12 cellular contexts compared by ENCODE assay signal in genomic region chr13:75986818-75987217, GRCh38.
A peak's percentile ranks its signal among the peaks of the same experiment; 100 is the strongest.
DNase-seq lines count a peak whose midpoint lies in the region; ATAC-seq and TF ChIP-seq lines count a peak whose summit lies in the region.
"Had no signal": no experiment of that assay in that cellular context is flagged by ENCODE, and none has a peak within 500 bp of the region (broad histone marks: within the 10 kb centered on the region; RNA-seq: fewer than 3 reads in every experiment).

No MANE protein-coding gene starts in this region.

- 81% methylated on average over 1 of the region's 1 CpG for WGBS in right cardiac atrium
- 71% methylated on average over 1 of the region's 1 CpG for WGBS in mammary epithelial cell (ENCODE audit: low coverage, missing lambda C conversion rate)

- H3K9ac ChIP-seq in mammary epithelial cell (ENCODE audit: insufficient read depth, low read length) = no peak overlapping the region

- peak; percentile 71 for ATAC-seq in GM18520 (IDR thresholded peaks at IDR 0.05; ENCODE audit: unreplicated experiment)
- ATAC-seq in GM21390 (IDR thresholded peaks at IDR 0.05; ENCODE audit: unreplicated experiment) = peak; percentile 99
- ATAC-seq in HG03060 (IDR thresholded peaks at IDR 0.05; ENCODE audit: low read depth, unreplicated experiment) = peak; percentile 98
- ATAC-seq in right cardiac atrium = no peak
- ATAC-seq: esophagus mucosa; stimulated activated naive CD8-positive, alpha-beta T cell treated with anti-CD3 and anti-CD28 coated beads, Interleukin-15, Interleukin-2, amounts not matched to agents 100 U/mL and 50 U/mL, for 24 hours had no signal

- H3K4me3 ChIP-seq in WERI-Rb-1 (ENCODE audit: low read depth, low read length) (no peak overlapping the region), H7 (ENCODE audit: insufficient read depth, low read depth, low read length) (no peak overlapping the region), right cardiac atrium (ENCODE audit: low read length) (no peak overlapping the region), mammary epithelial cell (replicated peaks in 1 of 3; ENCODE audit: insufficient read depth in 1 of 3, low read depth in 2 of 3, low read length in 3 of 3) (no peak overlapping the region)

- H3K4me2 ChIP-seq in mammary epithelial cell (ENCODE audit: insufficient read depth, low read depth, low read length) = no peak overlapping the region

- H3K9me3 ChIP-seq in WERI-Rb-1 (ENCODE audit: severe bottlenecking) (no peaks in the 10 kb centered on the region), right cardiac atrium (ENCODE audit: control insufficient read depth, low read length) (no peaks in the 10 kb centered on the region), mammary epithelial cell (replicated peaks; ENCODE audit: insufficient read depth, low read length) (no peaks in the 10 kb centered on the region)

- TF ChIP-seq CTCF in WERI-Rb-1 (IDR thresholded peaks at IDR 0.05; ENCODE audit: low read depth, low read length) = no peak
- no peak for TF ChIP-seq CTCF in mammary epithelial cell (conservative IDR thresholded peaks at IDR 0.05 in 1 of 2, IDR thresholded peaks at IDR 0.05 in 1 of 2; ENCODE audit: extremely low read depth in 1 of 2, insufficient read depth in 1 of 2, low read depth in 1 of 2, low read length in 2 of 2)

- H3K36me3 ChIP-seq in WERI-Rb-1 = no peaks in the 10 kb centered on the region
- no peaks in the 10 kb centered on the region for H3K36me3 ChIP-seq in H7 (replicated peaks; ENCODE audit: control insufficient read depth, insufficient read depth, low read length)
- H3K36me3 ChIP-seq in mammary epithelial cell (ENCODE audit: insufficient read depth, low read length) = no peaks in the 10 kb centered on the region

- intact Hi-C loops in right cardiac atrium (cut with DNase I) (no loop called here), mammary epithelial cell (cut with micrococcal nuclease) (no loop called here)

- DNase-seq in WERI-Rb-1 (peak; percentile 33), H7 (no peak), right cardiac atrium (no peak), mammary epithelial cell (no peak)
- DNase-seq in activated naive CD4-positive, alpha-beta T cell treated with Interleukin-2 at 50 U/mL for 16 hours = no peak
- DNase-seq: CD8-positive, alpha-beta memory T cell; NCI-H774; stimulated activated naive CD8-positive, alpha-beta T cell treated with anti-CD3 and anti-CD28 coated beads, Interleukin-15, Interleukin-2, amounts not matched to agents 100 U/mL and 50 U/mL, for 24 hours had no signal

- no TSS peak for BruUV-seq in mammary epithelial cell (replicated peaks; lab: Mats Ljungman, UMichigan)

- in situ Hi-C loops in mammary epithelial cell (cut with MboI; ENCODE audit: low sequenced_read_pairs in 2 of 2) = no loop called here

- H2AFZ ChIP-seq in mammary epithelial cell (ENCODE audit: low read depth, low read length) = no peak overlapping the region

- H3K27me3 ChIP-seq in WERI-Rb-1 (ENCODE audit: insufficient read depth, low read depth, severe bottlenecking) = no peaks in the 10 kb centered on the region
- H3K27me3 ChIP-seq in H7 (ENCODE audit: control insufficient read depth, insufficient read depth, low read length) = no peaks in the 10 kb centered on the region
- H3K27me3 ChIP-seq in right cardiac atrium (ENCODE audit: control insufficient read depth, insufficient read depth) = no peaks in the 10 kb centered on the region
- H3K27me3 ChIP-seq in mammary epithelial cell (ENCODE audit: insufficient read depth, low read length) = no peaks in the 10 kb centered on the region

- no peaks in the 10 kb centered on the region for H3K79me2 ChIP-seq in mammary epithelial cell (ENCODE audit: insufficient read depth, low read length)

- no peaks in the 10 kb centered on the region for H4K20me1 ChIP-seq in mammary epithelial cell (ENCODE audit: insufficient read depth, low read length)

- CTCF ChIA-PET in mammary epithelial cell (lab: Charles Lee; ENCODE audit: low non-redundant PET) = no interaction called here

- H3K4me1 ChIP-seq in right cardiac atrium (ENCODE audit: control insufficient read depth, insufficient read depth, low read length) = no peaks in the 10 kb centered on the region
- no peaks in the 10 kb centered on the region for H3K4me1 ChIP-seq in mammary epithelial cell (ENCODE audit: insufficient read depth, low read length)

- no peak overlapping the region for H3K27ac ChIP-seq in WERI-Rb-1
- no peak overlapping the region for H3K27ac ChIP-seq in right cardiac atrium (ENCODE audit: low read length)
- H3K27ac ChIP-seq in mammary epithelial cell (ENCODE audit: insufficient read depth, low read depth, low read length) = no peak overlapping the region

- dilution Hi-C loops in mammary epithelial cell (cut with HindIII; ENCODE audit: low sequenced_read_pairs) = no loop called here

Comparison
In these comparisons a context has a peak if more than half of its experiments do, and no peak if none do; other contexts are left out.
1. ATAC-seq: peak in GM18520 (single experiment), GM21390 (single experiment) and HG03060 (single experiment); none in right cardiac atrium (0 of 2).